17 cellular contexts compared by ENCODE assay signal in genomic region chr19:347946-348861, GRCh38. TPM values are rescaled to one million over a fixed set of nuclear protein-coding genes. Genes with fewer than 3 reads are reported as not detected.
DNase-seq lines count a peak whose midpoint lies in the region; ATAC-seq and TF ChIP-seq lines count a peak whose summit lies in the region.
"Had no signal": no experiment of that assay in that cellular context is flagged by ENCODE, and none has a peak within 500 bp of the region (broad histone marks: within the 10 kb centered on the region; RNA-seq: fewer than 3 reads in every experiment).

No MANE protein-coding gene starts in this region.

- H3K9me3 ChIP-seq in right atrium auricular region (peaks cover 0 to 2% of the 10 kb centered on the region in 2 donors), aorta (ENCODE audit: control insufficient read depth, low read length) (no peaks in the 10 kb centered on the region)
- H3K9me3 ChIP-seq: ascending aorta, neutrophil had no signal

- no peaks in the 10 kb centered on the region for H3K27me3 ChIP-seq in right atrium auricular region
- no peaks in the 10 kb centered on the region for H3K27me3 ChIP-seq in aorta (ENCODE audit: control insufficient read depth in 1 of 2, insufficient read depth in 2 of 2, low read length in 1 of 2)
- H3K27me3 ChIP-seq: ascending aorta had no signal

- no peak for TF ChIP-seq CTCF in right atrium auricular region (IDR thresholded peaks at IDR 0.05)

- H3K4me1 ChIP-seq in right atrium auricular region = peaks cover 0 to 10% of the 10 kb centered on the region in 2 donors
- H3K4me1 ChIP-seq in aorta (ENCODE audit: control insufficient read depth in 1 of 2, insufficient read depth in 2 of 2, low read length in 2 of 2) = no peaks in the 10 kb centered on the region

- H3K27ac ChIP-seq in right atrium auricular region = no peak overlapping the region
- no peak overlapping the region for H3K27ac ChIP-seq in aorta (ENCODE audit: low read depth in 1 of 2, low read length in 2 of 2)
- H3K27ac ChIP-seq: ascending aorta, neutrophil had no signal

- no peak overlapping the region for H3K4me3 Mint-ChIP-seq in activated CD4-positive, alpha-beta T cell treated with anti-CD3 and anti-CD28 coated beads, Interleukin-2, amount 10 ng/mL, durations not matched to agents 24 days and 14 days
- no peak overlapping the region for H3K4me3 Mint-ChIP-seq in activated T-cell treated with anti-CD3 and anti-CD28 coated beads, Interleukin-2, amount 50 U/mL, for 72 hours
- H3K4me3 Mint-ChIP-seq: mesothelial cell of epicardium had no signal

- H3K36me3 ChIP-seq in right atrium auricular region (no peaks in the 10 kb centered on the region), aorta (ENCODE audit: control insufficient read depth in 1 of 2, insufficient read depth in 2 of 2, low read length in 1 of 2) (no peaks in the 10 kb centered on the region)
- H3K36me3 ChIP-seq: ascending aorta, neutrophil had no signal

- DNase-seq in cardiac septum (ENCODE audit: low spot score) = peak; percentile 31
- DNase-seq in right atrium auricular region (ENCODE audit: low spot score) = no peak
- DNase-seq in UCSD-AML1 (lab: John Stamatoyannopoulos, UW; ENCODE audit: unreplicated experiment) = peak; percentile 22
- DNase-seq in iris pigment epithelial cell (ENCODE audit: low read depth) = peak; percentile 13
- peak; percentile 44 to 54 for DNase-seq in aorta
- DNase-seq in activated CD4-positive, alpha-beta T cell treated with anti-CD3 and anti-CD28 coated beads, Interleukin-2, amount 10 ng/mL, durations not matched to agents 24 days and 14 days = no peak
- no peak for DNase-seq in activated T-cell treated with anti-CD3 and anti-CD28 coated beads, Interleukin-2, amount 50 U/mL, for 72 hours
- DNase-seq in CD1c-positive myeloid dendritic cell (ENCODE audit: extremely low spot score) = no peak
- DNase-seq: activated CD8-positive, alpha-beta memory T cell treated with anti-CD3 and anti-CD28 coated beads for 24 hours; activated gamma-delta T cell treated with Interleukin-2 at 50 U/mL for 16 hours; HCEC 1CT; NCI-H2171; stimulated activated naive CD4-positive, alpha-beta T cell treated with Interleukin-2 at 50 U/mL for 16 hours had no signal

- H3K27me3 Mint-ChIP-seq in activated CD4-positive, alpha-beta T cell treated with anti-CD3 and anti-CD28 coated beads, Interleukin-2, amount 10 ng/mL, durations not matched to agents 24 days and 14 days = peaks cover 6% of the 10 kb centered on the region
- peaks cover 11% of the 10 kb centered on the region for H3K27me3 Mint-ChIP-seq in activated T-cell treated with anti-CD3 and anti-CD28 coated beads, Interleukin-2, amount 50 U/mL, for 72 hours (ENCODE audit: low read depth)

- intact Hi-C loops in cardiac septum (cut with DNase I) = no loop called here
- intact Hi-C loops in aorta (cut with DNase I) = loop anchor here in 1 of 2 donors (10.0 kb wide), 1 partner anchor 137 kb away; no protein-coding TSS in a partner anchor
- intact Hi-C loops in activated CD4-positive, alpha-beta T cell treated with anti-CD3 and anti-CD28 coated beads, Interleukin-2, amount 10 ng/mL, durations not matched to agents 24 days and 14 days (cut with micrococcal nuclease) = no loop called here

- H3K27ac Mint-ChIP-seq in activated CD4-positive, alpha-beta T cell treated with anti-CD3 and anti-CD28 coated beads, Interleukin-2, amount 10 ng/mL, durations not matched to agents 24 days and 14 days = no peak overlapping the region
- no peak overlapping the region for H3K27ac Mint-ChIP-seq in activated T-cell treated with anti-CD3 and anti-CD28 coated beads, Interleukin-2, amount 50 U/mL, for 72 hours
- H3K27ac Mint-ChIP-seq: mesothelial cell of epicardium had no signal

- peaks cover 20% of the 10 kb centered on the region for H3K4me1 Mint-ChIP-seq in activated CD4-positive, alpha-beta T cell treated with anti-CD3 and anti-CD28 coated beads, Interleukin-2, amount 10 ng/mL, durations not matched to agents 24 days and 14 days
- H3K4me1 Mint-ChIP-seq in activated T-cell treated with anti-CD3 and anti-CD28 coated beads, Interleukin-2, amount 50 U/mL, for 72 hours (ENCODE audit: low read depth) = peaks cover 15% of the 10 kb centered on the region

- ATAC-seq in aorta (ENCODE audit: low FRiP score) = no peak
- no peak for ATAC-seq in activated T-cell treated with anti-CD3 and anti-CD28 coated beads, Interleukin-2, amount 50 U/mL, for 72 hours (replicated peaks in 1 of 2)
- ATAC-seq: SK-N-SH treated with all-trans-retinoic acid at 6 μM for 48 hours had no signal

- H3K9me3 Mint-ChIP-seq in activated CD4-positive, alpha-beta T cell treated with anti-CD3 and anti-CD28 coated beads, Interleukin-2, amount 10 ng/mL, durations not matched to agents 24 days and 14 days = peaks cover 12% of the 10 kb centered on the region
- H3K9me3 Mint-ChIP-seq in activated T-cell treated with anti-CD3 and anti-CD28 coated beads, Interleukin-2, amount 50 U/mL, for 72 hours = peaks cover 5 to 6% of the 10 kb centered on the region in 2 donors

- H3K4me3 ChIP-seq in right atrium auricular region = no peak overlapping the region
- no peak overlapping the region for H3K4me3 ChIP-seq in aorta (ENCODE audit: low read length in 2 of 2)
- H3K4me3 ChIP-seq: ascending aorta had no signal

- peaks cover 4% of the 10 kb centered on the region for H3K36me3 Mint-ChIP-seq in activated CD4-positive, alpha-beta T cell treated with anti-CD3 and anti-CD28 coated beads, Interleukin-2, amount 10 ng/mL, durations not matched to agents 24 days and 14 days (ENCODE audit: low read depth)
- H3K36me3 Mint-ChIP-seq in activated T-cell treated with anti-CD3 and anti-CD28 coated beads, Interleukin-2, amount 50 U/mL, for 72 hours (ENCODE audit: insufficient read depth in 2 of 2) = peaks cover 0 to 6% of the 10 kb centered on the region in 2 donors
- H3K36me3 Mint-ChIP-seq: mesothelial cell of epicardium had no signal

- WGBS in aorta, 2 donors = 63 to 72% methylated on average over 26 of the region's 26 CpGs

RNA-seq across cellular contexts. Expression of gene MIER2, which starts 3.6 kb away (rescaled TPM):
- total RNA-seq in cardiac septum (21.8 TPM), right atrium auricular region (10 to 100 TPM; 15.2 to 22.4 TPM), aorta (10 to 100 TPM; 26.4 to 31.1 TPM)
- polyA plus RNA-seq in aorta = 1 to 10 TPM; 3.3 to 9.1 TPM
- 27.6 and 32.0 TPM in 2 replicates for total RNA-seq in activated CD4-positive, alpha-beta T cell treated with anti-CD3 and anti-CD28 coated beads, Interleukin-2, amount 10 ng/mL, durations not matched to agents 24 days and 14 days
- 10 to 100 TPM; 25.8 to 29.0 TPM for total RNA-seq in activated T-cell treated with anti-CD3 and anti-CD28 coated beads, Interleukin-2, amount 50 U/mL, for 72 hours

RNA-seq across cellular contexts. Expression of gene PLPP2, which starts 57.0 kb away (rescaled TPM):
- total RNA-seq in cardiac septum (0.81 TPM), right atrium auricular region (1 to 10 TPM in 1 of 2 donors, under 1 TPM in 1; 0.82 to 3.3 TPM), aorta (1 to 10 TPM; 3.1 to 4.2 TPM)
- polyA plus RNA-seq in aorta = 1 to 10 TPM in 1 of 2 donors, under 1 TPM in 1; 0.51 to 6.5 TPM
- 0.07 and 0.24 TPM in 2 replicates for total RNA-seq in activated CD4-positive, alpha-beta T cell treated with anti-CD3 and anti-CD28 coated beads, Interleukin-2, amount 10 ng/mL, durations not matched to agents 24 days and 14 days
- 1 to 10 TPM; 2.1 to 2.7 TPM for total RNA-seq in activated T-cell treated with anti-CD3 and anti-CD28 coated beads, Interleukin-2, amount 50 U/mL, for 72 hours

Comparison
In these comparisons a context has a peak if more than half of its experiments do, and no peak if none do; other contexts are left out.
1. DNase-seq: peak in cardiac septum (single experiment), UCSD-AML1 (single experiment), iris pigment epithelial cell (single experiment) and aorta (2 of 2); none in right atrium auricular region (single experiment), activated CD4-positive, alpha-beta T cell treated with anti-CD3 and anti-CD28 coated beads, Interleukin-2, amount 10 ng/mL, durations not matched to agents 24 days and 14 days (single experiment), activated T-cell treated with anti-CD3 and anti-CD28 coated beads, Interleukin-2, amount 50 U/mL, for 72 hours (0 of 2) and CD1c-positive myeloid dendritic cell (single experiment).